In genomic region chr5:118553662-118554061, GRCh38 we compare ENCODE assay signal across 13 cellular contexts.
A peak's percentile ranks its signal among the peaks of the same experiment; 100 is the strongest.
DNase-seq lines count a peak whose midpoint lies in the region; ATAC-seq and TF ChIP-seq lines count a peak whose summit lies in the region.
"Had no signal": no experiment of that assay in that cellular context is flagged by ENCODE, and none has a peak within 500 bp of the region (broad histone marks: within the 10 kb centered on the region; RNA-seq: fewer than 3 reads in every experiment).

No MANE protein-coding gene starts in this region.

- H3K4me3 ChIP-seq in brain microvascular endothelial cell (ENCODE audit: low read depth, low read length), result no peak overlapping the region
- H3K4me3 ChIP-seq in upper lobe of right lung, result no peak overlapping the region

- no peaks in the 10 kb centered on the region for H3K9me3 Mint-ChIP-seq in activated CD4-positive, alpha-beta T cell treated with anti-CD3 and anti-CD28 coated beads, Interleukin-2, amount 10 ng/mL, durations not matched to agents 24 days and 14 days

- peak; percentile 40 for DNase-seq in activated CD4-positive, alpha-beta T cell treated with anti-CD3 and anti-CD28 coated beads, Interleukin-2, amount 10 ng/mL, durations not matched to agents 24 days and 14 days
- DNase-seq in activated CD4-positive, alpha-beta T cell treated with anti-CD3 and anti-CD28 coated beads, Interleukin-2, amount 50 U/mL, for 4 hours, result no peak
- DNase-seq in brain microvascular endothelial cell (peak; percentile 79), islet precursor cell (peak; percentile 65), upper lobe of right lung (no peak)
- no peak for DNase-seq in activated T-cell treated with anti-CD3 and anti-CD28 coated beads, Interleukin-2, amount 50 U/mL, for 48 hours
- DNase-seq: activated CD8-positive, alpha-beta memory T cell treated with anti-CD3 and anti-CD28 coated beads, Interleukin-2, amount 10 ng/mL, durations not matched to agents 7 days and 5 days; NCI-H526 treated with DMSO at 0.1 percent for 48 hours; posterior cingulate gyrus had no signal

- H3K4me1 ChIP-seq in upper lobe of right lung, result no peaks in the 10 kb centered on the region

- no peaks in the 10 kb centered on the region for H3K27me3 ChIP-seq in brain microvascular endothelial cell (replicated peaks)
- no peaks in the 10 kb centered on the region for H3K27me3 ChIP-seq in upper lobe of right lung

- no peaks in the 10 kb centered on the region for H3K36me3 Mint-ChIP-seq in activated CD4-positive, alpha-beta T cell treated with anti-CD3 and anti-CD28 coated beads, Interleukin-2, amount 10 ng/mL, durations not matched to agents 24 days and 14 days (ENCODE audit: low read depth)
- H3K36me3 Mint-ChIP-seq: activated CD8-positive, alpha-beta memory T cell treated with anti-CD3 and anti-CD28 coated beads, Interleukin-2, amount 10 ng/mL, durations not matched to agents 7 days and 5 days had no signal

- no peaks in the 10 kb centered on the region for H3K9me3 ChIP-seq in upper lobe of right lung

- ATAC-seq in upper lobe of right lung, result peak; percentile 23
- ATAC-seq in GM21576 (IDR thresholded peaks at IDR 0.05; ENCODE audit: unreplicated experiment), result no peak
- no peak for ATAC-seq in GM21381 (IDR thresholded peaks at IDR 0.05; ENCODE audit: unreplicated experiment)
- ATAC-seq: activated CD8-positive, alpha-beta memory T cell treated with anti-CD3 and anti-CD28 coated beads, Interleukin-2, amount 10 ng/mL, durations not matched to agents 7 days and 5 days; HCT116 had no signal

- H3K4me1 Mint-ChIP-seq in activated CD4-positive, alpha-beta T cell treated with anti-CD3 and anti-CD28 coated beads, Interleukin-2, amount 10 ng/mL, durations not matched to agents 24 days and 14 days, result no peaks in the 10 kb centered on the region
- H3K4me1 Mint-ChIP-seq: activated CD8-positive, alpha-beta memory T cell treated with anti-CD3 and anti-CD28 coated beads, Interleukin-2, amount 10 ng/mL, durations not matched to agents 7 days and 5 days had no signal

- no peak overlapping the region for H3K4me3 Mint-ChIP-seq in activated CD4-positive, alpha-beta T cell treated with anti-CD3 and anti-CD28 coated beads, Interleukin-2, amount 10 ng/mL, durations not matched to agents 24 days and 14 days
- H3K4me3 Mint-ChIP-seq: activated CD8-positive, alpha-beta memory T cell treated with anti-CD3 and anti-CD28 coated beads, Interleukin-2, amount 10 ng/mL, durations not matched to agents 7 days and 5 days had no signal

- H3K27ac ChIP-seq in brain microvascular endothelial cell (no peak overlapping the region), upper lobe of right lung (no peak overlapping the region)
- H3K27ac ChIP-seq: epithelial cell of prostate had no signal

- H3K27ac Mint-ChIP-seq in activated CD4-positive, alpha-beta T cell treated with anti-CD3 and anti-CD28 coated beads, Interleukin-2, amount 10 ng/mL, durations not matched to agents 24 days and 14 days, result no peak overlapping the region
- H3K27ac Mint-ChIP-seq: activated CD8-positive, alpha-beta memory T cell treated with anti-CD3 and anti-CD28 coated beads, Interleukin-2, amount 10 ng/mL, durations not matched to agents 7 days and 5 days had no signal

- H3K27me3 Mint-ChIP-seq in activated CD4-positive, alpha-beta T cell treated with anti-CD3 and anti-CD28 coated beads, Interleukin-2, amount 10 ng/mL, durations not matched to agents 24 days and 14 days, result no peaks in the 10 kb centered on the region
- H3K27me3 Mint-ChIP-seq: activated CD8-positive, alpha-beta memory T cell treated with anti-CD3 and anti-CD28 coated beads, Interleukin-2, amount 10 ng/mL, durations not matched to agents 7 days and 5 days had no signal

- intact Hi-C loops in activated CD4-positive, alpha-beta T cell treated with anti-CD3 and anti-CD28 coated beads, Interleukin-2, amount 10 ng/mL, durations not matched to agents 24 days and 14 days (cut with micrococcal nuclease), result no loop called here
- intact Hi-C loops in upper lobe of right lung (cut with DNase I), result no loop called here

- in situ Hi-C loops in brain microvascular endothelial cell (cut with HindIII; ENCODE audit: low pct_ligation_motif_present, low sequenced_read_pairs), result no loop called here

- H3K36me3 ChIP-seq in brain microvascular endothelial cell (replicated peaks) (no peaks in the 10 kb centered on the region), upper lobe of right lung (no peaks in the 10 kb centered on the region)

- TF ChIP-seq CTCF in brain microvascular endothelial cell (IDR thresholded peaks at IDR 0.05; ENCODE audit: low read depth, low read length, missing control alignments), result no peak
- no peak for TF ChIP-seq CTCF in upper lobe of right lung (IDR thresholded peaks at IDR 0.05)

Comparison
In these comparisons a context has a peak if more than half of its experiments do, and no peak if none do; other contexts are left out.
1. DNase-seq: peak in activated CD4-positive, alpha-beta T cell treated with anti-CD3 and anti-CD28 coated beads, Interleukin-2, amount 10 ng/mL, durations not matched to agents 24 days and 14 days (single experiment), brain microvascular endothelial cell (single experiment) and islet precursor cell (single experiment); none in activated CD4-positive, alpha-beta T cell treated with anti-CD3 and anti-CD28 coated beads, Interleukin-2, amount 50 U/mL, for 4 hours (0 of 2), upper lobe of right lung (single experiment) and activated T-cell treated with anti-CD3 and anti-CD28 coated beads, Interleukin-2, amount 50 U/mL, for 48 hours (0 of 2).